In genomic region chr10:104274762-104275721, GRCh38 we compare ENCODE assay signal across 1 cellular context.
A peak's percentile ranks its signal among the peaks of the same experiment; 100 is the strongest.
TF ChIP-seq lines count a peak whose summit lies in the region.

No MANE protein-coding gene starts in this region.

TF ChIP-seq in HepG2, 621 proteins besides CTCF, POLR2A, EP300 and RAD21 (continued from another document and continues in another):
- TF ChIP-seq TEF (CRISPR knock-in tag; IDR thresholded peaks at IDR 0.05) = no peak
- no peak for TF ChIP-seq KMT2A (CRISPR knock-in tag; IDR thresholded peaks at IDR 0.05)
- no peak for TF ChIP-seq ZNF124 (CRISPR knock-in tag; IDR thresholded peaks at IDR 0.05)
- TF ChIP-seq ZNF225 (CRISPR knock-in tag; IDR thresholded peaks at IDR 0.05) = no peak
- TF ChIP-seq ZNF224 (CRISPR knock-in tag; IDR thresholded peaks at IDR 0.05) = no peak; the same call in 1 of the 2 replicates
- TF ChIP-seq ZNF597 (CRISPR knock-in tag; IDR thresholded peaks at IDR 0.05) = no peak
- no peak for TF ChIP-seq NFKBIZ (CRISPR knock-in tag; IDR thresholded peaks at IDR 0.05)
- peak; percentile 49; the same call in 1 of the 2 replicates for TF ChIP-seq HNF1B (CRISPR knock-in tag; IDR thresholded peaks at IDR 0.05)
- TF ChIP-seq, protein P1, sequence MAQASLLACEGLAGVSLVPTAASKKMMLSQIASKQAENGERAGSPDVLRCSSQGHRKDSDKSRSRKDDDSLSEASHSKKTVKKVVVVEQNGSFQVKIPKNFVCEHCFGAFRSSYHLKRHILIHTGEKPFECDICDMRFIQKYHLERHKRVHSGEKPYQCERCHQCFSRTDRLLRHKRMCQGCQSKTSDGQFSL (CRISPR knock-in tag; IDR thresholded peaks at IDR 0.05) = no peak
- TF ChIP-seq SNAI1 (CRISPR knock-in tag; IDR thresholded peaks at IDR 0.05; ENCODE audit: borderline replicate concordance) = peak; percentile 54; the same call in 1 of the 2 replicates
- TF ChIP-seq ZNF20 (CRISPR knock-in tag; IDR thresholded peaks at IDR 0.05) = 0 out of 2 replicates have a peak, but pooled peaks have one; percentile 30
- 0 out of 2 replicates have a peak, but pooled peaks have one; percentile 16 for TF ChIP-seq ZBTB7B (CRISPR knock-in tag; IDR thresholded peaks at IDR 0.05)
- TF ChIP-seq ZNF264 (CRISPR knock-in tag; IDR thresholded peaks at IDR 0.05) = no peak
- no peak for TF ChIP-seq ZNF343 (CRISPR knock-in tag; IDR thresholded peaks at IDR 0.05)
- TF ChIP-seq IRF2 (CRISPR knock-in tag; IDR thresholded peaks at IDR 0.05) = peak; percentile 32; the same call in 1 of the 2 replicates
- TF ChIP-seq, protein P2, sequence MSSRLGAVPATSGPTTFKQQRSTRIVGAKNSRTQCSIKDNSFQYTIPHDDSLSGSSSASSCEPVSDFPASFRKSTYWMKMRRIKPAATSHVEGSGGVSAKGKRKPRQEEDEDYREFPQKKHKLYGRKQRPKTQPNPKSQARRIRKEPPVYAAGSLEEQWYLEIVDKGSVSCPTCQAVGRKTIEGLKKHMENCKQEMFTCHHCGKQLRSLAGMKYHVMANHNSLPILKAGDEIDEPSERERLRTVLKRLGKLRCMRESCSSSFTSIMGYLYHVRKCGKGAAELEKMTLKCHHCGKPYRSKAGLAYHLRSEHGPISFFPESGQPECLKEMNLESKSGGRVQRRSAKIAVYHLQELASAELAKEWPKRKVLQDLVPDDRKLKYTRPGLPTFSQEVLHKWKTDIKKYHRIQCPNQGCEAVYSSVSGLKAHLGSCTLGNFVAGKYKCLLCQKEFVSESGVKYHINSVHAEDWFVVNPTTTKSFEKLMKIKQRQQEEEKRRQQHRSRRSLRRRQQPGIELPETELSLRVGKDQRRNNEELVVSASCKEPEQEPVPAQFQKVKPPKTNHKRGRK (CRISPR knock-in tag; IDR thresholded peaks at IDR 0.05) = no peak
- TF ChIP-seq ZBTB2 (CRISPR knock-in tag; IDR thresholded peaks at IDR 0.05; ENCODE audit: low read depth) = no peak
- no peak for TF ChIP-seq ZBTB20 (CRISPR knock-in tag; IDR thresholded peaks at IDR 0.05; ENCODE audit: borderline replicate concordance, low read depth)
- TF ChIP-seq CEBPB (IDR thresholded peaks at IDR 0.05; ENCODE audit: borderline replicate concordance, low read depth, low read length) = no peak
- TF ChIP-seq FOXA1 (IDR thresholded peaks at IDR 0.05) = no peak
- no peak for TF ChIP-seq FOXA1 (CRISPR knock-in tag; IDR thresholded peaks at IDR 0.05)
- TF ChIP-seq CC2D1A (CRISPR knock-in tag; IDR thresholded peaks at IDR 0.05) = no peak
- no peak for TF ChIP-seq PLSCR1 (CRISPR knock-in tag; IDR thresholded peaks at IDR 0.05; ENCODE audit: borderline replicate concordance)
- no peak for TF ChIP-seq ZNF773 (CRISPR knock-in tag; IDR thresholded peaks at IDR 0.05; ENCODE audit: borderline replicate concordance)
- TF ChIP-seq RBM22 (optimal IDR thresholded peaks at IDR 0.05; ENCODE audit: low read length) = no peak
- no peak for TF ChIP-seq ZNF3 (CRISPR knock-in tag; IDR thresholded peaks at IDR 0.05)
- no peak for TF ChIP-seq KAT2B (IDR thresholded peaks at IDR 0.05; ENCODE audit: borderline replicate concordance, low read depth, low read length)
- no peak for TF ChIP-seq CREB1 (IDR thresholded peaks at IDR 0.05)
- TF ChIP-seq CREB1 (CRISPR knock-in tag; IDR thresholded peaks at IDR 0.05) = no peak
- no peak for TF ChIP-seq ZNF276 (CRISPR knock-in tag; IDR thresholded peaks at IDR 0.05; ENCODE audit: low read depth)
- TF ChIP-seq, protein P3, sequence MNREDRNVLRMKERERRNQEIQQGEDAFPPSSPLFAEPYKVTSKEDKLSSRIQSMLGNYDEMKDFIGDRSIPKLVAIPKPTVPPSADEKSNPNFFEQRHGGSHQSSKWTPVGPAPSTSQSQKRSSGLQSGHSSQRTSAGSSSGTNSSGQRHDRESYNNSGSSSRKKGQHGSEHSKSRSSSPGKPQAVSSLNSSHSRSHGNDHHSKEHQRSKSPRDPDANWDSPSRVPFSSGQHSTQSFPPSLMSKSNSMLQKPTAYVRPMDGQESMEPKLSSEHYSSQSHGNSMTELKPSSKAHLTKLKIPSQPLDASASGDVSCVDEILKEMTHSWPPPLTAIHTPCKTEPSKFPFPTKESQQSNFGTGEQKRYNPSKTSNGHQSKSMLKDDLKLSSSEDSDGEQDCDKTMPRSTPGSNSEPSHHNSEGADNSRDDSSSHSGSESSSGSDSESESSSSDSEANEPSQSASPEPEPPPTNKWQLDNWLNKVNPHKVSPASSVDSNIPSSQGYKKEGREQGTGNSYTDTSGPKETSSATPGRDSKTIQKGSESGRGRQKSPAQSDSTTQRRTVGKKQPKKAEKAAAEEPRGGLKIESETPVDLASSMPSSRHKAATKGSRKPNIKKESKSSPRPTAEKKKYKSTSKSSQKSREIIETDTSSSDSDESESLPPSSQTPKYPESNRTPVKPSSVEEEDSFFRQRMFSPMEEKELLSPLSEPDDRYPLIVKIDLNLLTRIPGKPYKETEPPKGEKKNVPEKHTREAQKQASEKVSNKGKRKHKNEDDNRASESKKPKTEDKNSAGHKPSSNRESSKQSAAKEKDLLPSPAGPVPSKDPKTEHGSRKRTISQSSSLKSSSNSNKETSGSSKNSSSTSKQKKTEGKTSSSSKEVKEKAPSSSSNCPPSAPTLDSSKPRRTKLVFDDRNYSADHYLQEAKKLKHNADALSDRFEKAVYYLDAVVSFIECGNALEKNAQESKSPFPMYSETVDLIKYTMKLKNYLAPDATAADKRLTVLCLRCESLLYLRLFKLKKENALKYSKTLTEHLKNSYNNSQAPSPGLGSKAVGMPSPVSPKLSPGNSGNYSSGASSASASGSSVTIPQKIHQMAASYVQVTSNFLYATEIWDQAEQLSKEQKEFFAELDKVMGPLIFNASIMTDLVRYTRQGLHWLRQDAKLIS (CRISPR knock-in tag; IDR thresholded peaks at IDR 0.05) = no peak
- TF ChIP-seq HNRNPL (IDR thresholded peaks at IDR 0.05; ENCODE audit: low read depth, low read length) = no peak
- no peak for TF ChIP-seq MXD1 (CRISPR knock-in tag; IDR thresholded peaks at IDR 0.05)
- TF ChIP-seq, protein P4, sequence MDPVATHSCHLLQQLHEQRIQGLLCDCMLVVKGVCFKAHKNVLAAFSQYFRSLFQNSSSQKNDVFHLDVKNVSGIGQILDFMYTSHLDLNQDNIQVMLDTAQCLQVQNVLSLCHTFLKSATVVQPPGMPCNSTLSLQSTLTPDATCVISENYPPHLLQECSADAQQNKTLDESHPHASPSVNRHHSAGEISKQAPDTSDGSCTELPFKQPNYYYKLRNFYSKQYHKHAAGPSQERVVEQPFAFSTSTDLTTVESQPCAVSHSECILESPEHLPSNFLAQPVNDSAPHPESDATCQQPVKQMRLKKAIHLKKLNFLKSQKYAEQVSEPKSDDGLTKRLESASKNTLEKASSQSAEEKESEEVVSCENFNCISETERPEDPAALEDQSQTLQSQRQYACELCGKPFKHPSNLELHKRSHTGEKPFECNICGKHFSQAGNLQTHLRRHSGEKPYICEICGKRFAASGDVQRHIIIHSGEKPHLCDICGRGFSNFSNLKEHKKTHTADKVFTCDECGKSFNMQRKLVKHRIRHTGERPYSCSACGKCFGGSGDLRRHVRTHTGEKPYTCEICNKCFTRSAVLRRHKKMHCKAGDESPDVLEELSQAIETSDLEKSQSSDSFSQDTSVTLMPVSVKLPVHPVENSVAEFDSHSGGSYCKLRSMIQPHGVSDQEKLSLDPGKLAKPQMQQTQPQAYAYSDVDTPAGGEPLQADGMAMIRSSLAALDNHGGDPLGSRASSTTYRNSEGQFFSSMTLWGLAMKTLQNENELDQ (CRISPR knock-in tag; IDR thresholded peaks at IDR 0.05; ENCODE audit: borderline replicate concordance) = no peak
- TF ChIP-seq, protein P5, sequence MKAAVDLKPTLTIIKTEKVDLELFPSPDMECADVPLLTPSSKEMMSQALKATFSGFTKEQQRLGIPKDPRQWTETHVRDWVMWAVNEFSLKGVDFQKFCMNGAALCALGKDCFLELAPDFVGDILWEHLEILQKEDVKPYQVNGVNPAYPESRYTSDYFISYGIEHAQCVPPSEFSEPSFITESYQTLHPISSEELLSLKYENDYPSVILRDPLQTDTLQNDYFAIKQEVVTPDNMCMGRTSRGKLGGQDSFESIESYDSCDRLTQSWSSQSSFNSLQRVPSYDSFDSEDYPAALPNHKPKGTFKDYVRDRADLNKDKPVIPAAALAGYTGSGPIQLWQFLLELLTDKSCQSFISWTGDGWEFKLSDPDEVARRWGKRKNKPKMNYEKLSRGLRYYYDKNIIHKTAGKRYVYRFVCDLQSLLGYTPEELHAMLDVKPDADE (CRISPR knock-in tag; IDR thresholded peaks at IDR 0.05) = no peak
- TF ChIP-seq, protein P6, sequence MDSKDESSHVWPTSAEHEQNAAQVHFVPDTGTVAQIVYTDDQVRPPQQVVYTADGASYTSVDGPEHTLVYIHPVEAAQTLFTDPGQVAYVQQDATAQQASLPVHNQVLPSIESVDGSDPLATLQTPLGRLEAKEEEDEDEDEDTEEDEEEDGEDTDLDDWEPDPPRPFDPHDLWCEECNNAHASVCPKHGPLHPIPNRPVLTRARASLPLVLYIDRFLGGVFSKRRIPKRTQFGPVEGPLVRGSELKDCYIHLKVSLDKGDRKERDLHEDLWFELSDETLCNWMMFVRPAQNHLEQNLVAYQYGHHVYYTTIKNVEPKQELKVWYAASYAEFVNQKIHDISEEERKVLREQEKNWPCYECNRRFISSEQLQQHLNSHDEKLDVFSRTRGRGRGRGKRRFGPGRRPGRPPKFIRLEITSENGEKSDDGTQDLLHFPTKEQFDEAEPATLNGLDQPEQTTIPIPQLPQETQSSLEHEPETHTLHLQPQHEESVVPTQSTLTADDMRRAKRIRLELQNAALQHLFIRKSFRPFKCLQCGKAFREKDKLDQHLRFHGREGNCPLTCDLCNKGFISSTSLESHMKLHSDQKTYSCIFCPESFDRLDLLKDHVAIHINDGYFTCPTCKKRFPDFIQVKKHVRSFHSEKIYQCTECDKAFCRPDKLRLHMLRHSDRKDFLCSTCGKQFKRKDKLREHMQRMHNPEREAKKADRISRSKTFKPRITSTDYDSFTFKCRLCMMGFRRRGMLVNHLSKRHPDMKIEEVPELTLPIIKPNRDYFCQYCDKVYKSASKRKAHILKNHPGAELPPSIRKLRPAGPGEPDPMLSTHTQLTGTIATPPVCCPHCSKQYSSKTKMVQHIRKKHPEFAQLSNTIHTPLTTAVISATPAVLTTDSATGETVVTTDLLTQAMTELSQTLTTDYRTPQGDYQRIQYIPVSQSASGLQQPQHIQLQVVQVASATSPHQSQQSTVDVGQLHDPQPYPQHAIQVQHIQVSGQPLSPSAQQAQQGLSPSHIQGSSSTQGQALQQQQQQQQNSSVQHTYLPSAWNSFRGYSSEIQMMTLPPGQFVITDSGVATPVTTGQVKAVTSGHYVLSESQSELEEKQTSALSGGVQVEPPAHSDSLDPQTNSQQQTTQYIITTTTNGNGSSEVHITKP (CRISPR knock-in tag; IDR thresholded peaks at IDR 0.05; ENCODE audit: low read depth) = peak; percentile 96
- TF ChIP-seq YY1 (IDR thresholded peaks at IDR 0.05; ENCODE audit: insufficient read depth, insufficient replicate concordance, low read depth, low read length) = peak; percentile 70
- no peak for TF ChIP-seq ESRRA (CRISPR knock-in tag; IDR thresholded peaks at IDR 0.05; ENCODE audit: low read depth)
